ENCODE assay signal across 23 cellular contexts in genomic region chr12:18703916-18704315, GRCh38. TPM values are rescaled to one million over a fixed set of nuclear protein-coding genes. Genes with fewer than 3 reads are reported as not detected.
DNase-seq lines count a peak whose midpoint lies in the region; ATAC-seq and TF ChIP-seq lines count a peak whose summit lies in the region.
"Had no signal": no experiment of that assay in that cellular context is flagged by ENCODE, and none has a peak within 500 bp of the region (broad histone marks: within the 10 kb centered on the region; RNA-seq: fewer than 3 reads in every experiment).

No MANE protein-coding gene starts in this region.

- H3F3A ChIP-seq in GM23338 (replicated peaks; ENCODE audit: low read depth), result no peaks in the 10 kb centered on the region

- H3K4me3 ChIP-seq in GM23338, result no peak overlapping the region
- no peak overlapping the region for H3K4me3 ChIP-seq in epithelial cell of proximal tubule (ENCODE audit: low read depth, low read length)
- H3K4me3 ChIP-seq in mesodermal cell (ENCODE audit: extremely low read depth, insufficient read depth, low read length, poor library complexity, severe bottlenecking), result no peak overlapping the region
- no peak overlapping the region for H3K4me3 ChIP-seq in suprapubic skin

- peak; percentile 33 for DNase-seq in ACHN
- peak; percentile 26 for DNase-seq in GM23338 (ENCODE audit: low spot score)
- peak; percentile 46 for DNase-seq in epithelial cell of proximal tubule (ENCODE audit: low read depth)
- no peak for DNase-seq in suprapubic skin (ENCODE audit: low spot score in 2 of 2)
- DNase-seq: BE2C; CD4-positive, CD25-positive, alpha-beta regulatory T cell; COR-L47; DMS153; KBM-7; NCI-H1105; NCI-H2081; NCI-H2171 treated with DMSO at 0.1 percent for 48 hours; NCI-H748 treated with DMSO at 0.1 percent for 48 hours; NK-92 treated with Interleukin-12 subunit alpha and Interleukin-12 subunit beta, amount 100 ng/mL, for 24 hours; Right ventricle myocardium superior had no signal

- H3K9me3 Mint-ChIP-seq in GM23338, result peaks cover 4% of the 10 kb centered on the region

- peaks cover 4% of the 10 kb centered on the region for H3K4me1 Mint-ChIP-seq in GM23338
- H3K4me1 Mint-ChIP-seq: CD4-positive, CD25-positive, alpha-beta regulatory T cell had no signal

- no peaks in the 10 kb centered on the region for H3K27me3 Mint-ChIP-seq in GM23338 (ENCODE audit: insufficient read depth, low read depth, poor library complexity)
- H3K27me3 Mint-ChIP-seq: CD4-positive, CD25-positive, alpha-beta regulatory T cell had no signal

- H3K4me1 ChIP-seq in GM23338 (ENCODE audit: insufficient read depth), result no peaks in the 10 kb centered on the region
- H3K4me1 ChIP-seq in mesodermal cell (ENCODE audit: control insufficient read depth, insufficient read depth, low read length, poor library complexity, severe bottlenecking), result no peaks in the 10 kb centered on the region
- H3K4me1 ChIP-seq in suprapubic skin, result no peaks in the 10 kb centered on the region
- H3K4me1 ChIP-seq: BE2C had no signal

- no peak overlapping the region for H3K4me3 Mint-ChIP-seq in GM23338
- H3K4me3 Mint-ChIP-seq: CD4-positive, CD25-positive, alpha-beta regulatory T cell had no signal

- in situ Hi-C loops in ACHN (cut with HindIII; ENCODE audit: low pct_ligation_motif_present, low pct_unique_long_range_greater_than_20kb, low sequenced_read_pairs), result no loop called here

- no peaks in the 10 kb centered on the region for H3K9me2 ChIP-seq in GM23338 (ENCODE audit: insufficient read depth)

- H3K27ac Mint-ChIP-seq in GM23338, result no peak overlapping the region
- H3K27ac Mint-ChIP-seq: CD4-positive, CD25-positive, alpha-beta regulatory T cell had no signal

- TF ChIP-seq CTCF in GM23338 (conservative IDR thresholded peaks at IDR 0.05; ENCODE audit: low read depth in 2 of 2) (no peak), epithelial cell of proximal tubule (conservative IDR thresholded peaks at IDR 0.05; ENCODE audit: low read depth, low read length) (no peak), suprapubic skin (IDR thresholded peaks at IDR 0.05) (no peak)

- WGBS in mesodermal cell (ENCODE audit: insufficient coverage in 2 of 2), 2 experiments, result 62 to 67% methylated on average over 2 of the region's 2 CpGs
- WGBS in suprapubic skin, result 82% methylated on average over 2 of the region's 2 CpGs

- H3K4me2 ChIP-seq in GM23338, result no peak overlapping the region

- TF ChIP-seq EP300 in suprapubic skin (IDR thresholded peaks at IDR 0.05), result no peak

- H2AFZ ChIP-seq in GM23338, result no peak overlapping the region

- H3K36me3 Mint-ChIP-seq in GM23338 (ENCODE audit: low read depth), result peaks cover 4% of the 10 kb centered on the region; the same call in 2 of the 3 replicates
- H3K36me3 Mint-ChIP-seq: CD4-positive, CD25-positive, alpha-beta regulatory T cell had no signal

- H3K36me3 ChIP-seq in GM23338 (ENCODE audit: insufficient read depth) (no peaks in the 10 kb centered on the region), mesodermal cell (ENCODE audit: control insufficient read depth, insufficient read depth, low read length) (no peaks in the 10 kb centered on the region), suprapubic skin (no peaks in the 10 kb centered on the region)
- H3K36me3 ChIP-seq: BE2C had no signal

- H4K20me1 ChIP-seq in GM23338 (replicated peaks; ENCODE audit: insufficient read depth), result no peaks in the 10 kb centered on the region

- no peak for TF ChIP-seq POLR2A in suprapubic skin (IDR thresholded peaks at IDR 0.05)

- H3K27ac ChIP-seq in GM23338 (ENCODE audit: low read depth), result no peak overlapping the region
- H3K27ac ChIP-seq in mesodermal cell (ENCODE audit: low read depth, low read length, severe bottlenecking), result peak overlapping the region; percentile 30
- H3K27ac ChIP-seq in suprapubic skin, result no peak overlapping the region
- H3K27ac ChIP-seq: 22Rv1 had no signal

- H3K79me2 ChIP-seq in GM23338 (replicated peaks; ENCODE audit: insufficient read depth), result no peaks in the 10 kb centered on the region

- ATAC-seq in GM23338, result no peak
- ATAC-seq in GM19452 (IDR thresholded peaks at IDR 0.05; ENCODE audit: unreplicated experiment), result no peak
- ATAC-seq in HG02870 (IDR thresholded peaks at IDR 0.05; ENCODE audit: unreplicated experiment), result no peak
- ATAC-seq in GM21737 (IDR thresholded peaks at IDR 0.05; ENCODE audit: unreplicated experiment), result no peak
- ATAC-seq: HepG2 had no signal

- H3K27me3 ChIP-seq in GM23338 (ENCODE audit: insufficient read depth) (no peaks in the 10 kb centered on the region), suprapubic skin (no peaks in the 10 kb centered on the region)

- H3K9me3 ChIP-seq in mesodermal cell (ENCODE audit: control insufficient read depth, low read length) (peaks cover 5% of the 10 kb centered on the region), suprapubic skin (no peaks in the 10 kb centered on the region)
- H3K9me3 ChIP-seq: BE2C had no signal

TF ChIP-seq in GM23338, 12 proteins besides CTCF, POLR2A, EP300 and RAD21 (continues in another document):
- TF ChIP-seq EZH2 (IDR thresholded peaks at IDR 0.05; ENCODE audit: low read depth, unreplicated experiment) (no peak), ZNF462 (CRISPR knock-in tag; IDR thresholded peaks at IDR 0.05) (no peak)

RNA-seq across cellular contexts. Expression of gene PLCZ1, which starts 33.9 kb away (rescaled TPM):
- not detected in 2 replicates for total RNA-seq in GM23338 (2014; rRNA removed; shearing (Covaris generic))
- polyA plus RNA-seq in GM23338 (2016; fragmentation: Nextera tagmentation; extraction: Ambion mirVana), result not detected in 2 replicates
- total RNA-seq in epithelial cell of proximal tubule (not detected in 2 replicates), suprapubic skin (not detected)
- not detected for polyA plus RNA-seq in mesodermal cell (2013, experiment 1 of 2)
- polyA plus RNA-seq in mesodermal cell (2013, experiment 2 of 2), result not detected
- total RNA-seq: CD4-positive, CD25-positive, alpha-beta regulatory T cell; H4; HepG2; NCI-H460; Right ventricle myocardium superior had no signal
- polyA plus RNA-seq: CD4-positive, CD25-positive, alpha-beta regulatory T cell; HepG2 had no signal

RNA-seq across cellular contexts. Expression of gene CAPZA3, which starts 34.0 kb away (rescaled TPM):
- total RNA-seq in GM23338 (2014; rRNA removed; shearing (Covaris generic)), result not detected in 2 replicates
- not detected in 2 replicates for polyA plus RNA-seq in GM23338 (2016; fragmentation: Nextera tagmentation; extraction: Ambion mirVana)
- total RNA-seq in epithelial cell of proximal tubule (not detected in 2 replicates), suprapubic skin (1 to 10 TPM in 2 of 4 donors, not detected in 2; 1.6 to 5.3 TPM)
- not detected for polyA plus RNA-seq in mesodermal cell (2013, experiment 1 of 2)
- polyA plus RNA-seq in mesodermal cell (2013, experiment 2 of 2), result not detected
- total RNA-seq: CD4-positive, CD25-positive, alpha-beta regulatory T cell; H4; HepG2; NCI-H460; Right ventricle myocardium superior had no signal
- polyA plus RNA-seq: CD4-positive, CD25-positive, alpha-beta regulatory T cell; HepG2 had no signal

Comparison
In these comparisons a context has a peak if more than half of its experiments do, and no peak if none do; other contexts are left out.
1. DNase-seq: peak in ACHN (single experiment), GM23338 (single experiment) and epithelial cell of proximal tubule (single experiment); none in suprapubic skin (0 of 2).